ENCODE assay signal across 31 cellular contexts in the genomic region with DNA sequence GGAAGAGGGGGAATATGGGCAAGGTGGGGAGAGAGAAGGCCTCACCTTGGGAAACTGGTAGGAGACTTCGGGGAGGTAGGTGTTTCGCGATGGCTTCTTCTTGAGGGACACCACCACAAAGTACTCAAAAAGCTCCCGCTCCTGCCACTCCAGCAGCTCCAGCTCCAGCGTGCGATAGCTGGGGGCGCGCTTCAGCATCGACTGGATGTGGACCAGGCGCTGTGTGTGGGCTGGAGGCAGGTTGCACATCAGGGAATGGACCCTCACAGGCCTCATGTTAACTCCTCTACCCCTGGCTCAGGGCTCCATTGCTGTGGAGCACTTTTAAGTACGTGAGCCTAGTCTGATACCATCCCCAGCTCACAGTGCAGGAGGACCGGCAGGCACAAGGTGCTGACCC. TPM values are rescaled to one million over a fixed set of nuclear protein-coding genes. Genes with fewer than 3 reads are reported as not detected.
DNase-seq lines count a peak whose midpoint lies in the region; ATAC-seq and TF ChIP-seq lines count a peak whose summit lies in the region.
"Had no signal": no experiment of that assay in that cellular context is flagged by ENCODE, and none has a peak within 500 bp of the region (broad histone marks: within the 10 kb centered on the region; RNA-seq: fewer than 3 reads in every experiment).

No MANE protein-coding gene starts in this region.

- dilution Hi-C loops in IMR-90 (cut with HindIII; ENCODE audit: low sequenced_read_pairs, unreplicated experiment): no loop called here

- H3K4me3 Mint-ChIP-seq in endodermal cell: no peak overlapping the region
- H3K4me3 Mint-ChIP-seq: B cell; CD8-positive, alpha-beta memory T cell; HFFc6 had no signal

- no peak overlapping the region for H4K5ac ChIP-seq in IMR-90 (ENCODE audit: low read depth, low read length)

- no TSS peak for BruUV-seq in IMR-90 (replicated peaks; lab: Mats Ljungman, UMichigan)

- WGBS in IMR-90 (ENCODE audit: extremely low coverage in 2 of 2, insufficient read length in 1 of 2), 2 experiments: 84% methylated on average over 2 of the region's 12 CpGs; no CpG with 5 or more reads in 1 of the 2 experiments
- WGBS in endodermal cell (ENCODE audit: insufficient coverage in 1 of 2, insufficient read length in 1 of 2), 2 experiments: 97 to 99% methylated on average over 12 of the region's 12 CpGs

- H3K18ac ChIP-seq in IMR-90 (ENCODE audit: low read depth, low read length): no peak overlapping the region

- no peak overlapping the region for H3K23ac ChIP-seq in IMR-90 (ENCODE audit: low read depth, low read length)

- no peak overlapping the region for H3K56ac ChIP-seq in IMR-90 (ENCODE audit: extremely low read depth, insufficient read depth, low read length)

- H4K91ac ChIP-seq in IMR-90 (ENCODE audit: insufficient read depth, low read depth, low read length): peak overlapping the region; percentile 77

- H2BK5ac ChIP-seq in IMR-90 (ENCODE audit: low read depth, low read length, poor library complexity, severe bottlenecking): no peak overlapping the region

- H3K9ac ChIP-seq in IMR-90 (ENCODE audit: low read depth, low read length): no peak overlapping the region
- no peak overlapping the region for H3K9ac ChIP-seq in endodermal cell (ENCODE audit: extremely low read depth, low read length, poor library complexity, severe bottlenecking)
- H3K9ac ChIP-seq in muscle layer of colon (ENCODE audit: low read length): no peak overlapping the region
- H3K9ac ChIP-seq in stomach smooth muscle (ENCODE audit: low read length in 2 of 2): no peak overlapping the region

- H3K79me1 ChIP-seq in IMR-90 (ENCODE audit: low read depth in 1 of 2, low read length in 2 of 2): peaks cover 22 to 80% of the 10 kb centered on the region in 2 experiments; a peak in 3 of 4 replicates

- peaks cover 39% of the 10 kb centered on the region for H3K36me3 Mint-ChIP-seq in endodermal cell (ENCODE audit: low read depth)

- TF ChIP-seq CTCF in IMR-90 (conservative IDR thresholded peaks at IDR 0.05; ENCODE audit: low read depth, low read length): no peak
- no peak for TF ChIP-seq CTCF in endodermal cell (conservative IDR thresholded peaks at IDR 0.05)

- in situ Hi-C loops in IMR-90 (cut with MboI; ENCODE audit: low sequenced_read_pairs): no loop called here

- H3K14ac ChIP-seq in IMR-90 (replicated peaks; ENCODE audit: low read depth, low read length): no peak overlapping the region

- H3K27ac ChIP-seq in IMR-90 (ENCODE audit: insufficient read depth, low read length): peak overlapping the region; percentile 32; the same call in 1 of the 2 replicates
- H3K27ac ChIP-seq in endodermal cell (ENCODE audit: low read depth, low read length): no peak overlapping the region
- H3K27ac ChIP-seq in muscle layer of colon (ENCODE audit: low read depth, low read length): peak overlapping the region; percentile 71
- H3K27ac ChIP-seq in stomach smooth muscle (ENCODE audit: low read length): peak overlapping the region; percentile 100
- H3K27ac ChIP-seq: A549, C4-2B had no signal

- H3K27me3 ChIP-seq in IMR-90 (ENCODE audit: control insufficient read depth, insufficient read depth, low read length) (no peaks in the 10 kb centered on the region), endodermal cell (ENCODE audit: control insufficient read depth, insufficient read depth, low read length, poor library complexity, severe bottlenecking) (no peaks in the 10 kb centered on the region), muscle layer of colon (ENCODE audit: control insufficient read depth in 1 of 2, insufficient read depth in 2 of 2, low read length in 2 of 2) (no peaks in the 10 kb centered on the region), stomach smooth muscle (ENCODE audit: control insufficient read depth in 1 of 2, insufficient read depth in 2 of 2, low read length in 2 of 2) (no peaks in the 10 kb centered on the region)

- intact Hi-C loops in IMR-90 (cut with micrococcal nuclease): no loop called here

- no peak overlapping the region; the same call in 1 of the 2 replicates for H2BK120ac ChIP-seq in IMR-90 (ENCODE audit: low read depth, low read length)

- peak overlapping the region; percentile 4 for H3K27ac Mint-ChIP-seq in endodermal cell
- H3K27ac Mint-ChIP-seq: B cell, HFFc6 had no signal

- peak overlapping the region; percentile 23 for H2AFZ ChIP-seq in IMR-90 (replicated peaks; ENCODE audit: low read length, poor library complexity)

- H3K36me3 ChIP-seq in IMR-90 (ENCODE audit: control insufficient read depth, insufficient read depth, low read length): peaks cover 65% of the 10 kb centered on the region
- peaks cover 94% of the 10 kb centered on the region for H3K36me3 ChIP-seq in endodermal cell (ENCODE audit: control insufficient read depth, insufficient read depth, low read length)
- H3K36me3 ChIP-seq in muscle layer of colon (ENCODE audit: insufficient read depth, low read length): peaks cover 67% of the 10 kb centered on the region
- peaks cover 37 to 47% of the 10 kb centered on the region in 2 donors for H3K36me3 ChIP-seq in stomach smooth muscle (ENCODE audit: control insufficient read depth in 2 of 2, insufficient read depth in 2 of 2, low read length in 2 of 2)

- peaks cover 40% of the 10 kb centered on the region for H3K4me1 Mint-ChIP-seq in endodermal cell

- H2AK9ac ChIP-seq in IMR-90 (replicated peaks; ENCODE audit: low read depth, low read length, poor library complexity): no peak overlapping the region

- H2AK5ac ChIP-seq in IMR-90 (ENCODE audit: low read depth, low read length): peak overlapping the region; percentile 75

- H3K4ac ChIP-seq in IMR-90 (ENCODE audit: low read depth, low read length): peak overlapping the region; percentile 66

- H4K8ac ChIP-seq in IMR-90 (ENCODE audit: low read depth in 2 of 2, low read length in 2 of 2): peak overlapping the region in 1 of 2 experiments; percentile 0; a peak in 1 of 4 replicates

- POLR2A ChIA-PET in IMR-90 (lab: Charles Lee; ENCODE audit: unreplicated experiment): no interaction called here

- no peaks in the 10 kb centered on the region for H3K27me3 Mint-ChIP-seq in endodermal cell (ENCODE audit: insufficient read depth)
- H3K27me3 Mint-ChIP-seq: B cell had no signal

- CTCF ChIA-PET in IMR-90 (lab: Yijun Ruan, JAX): no interaction called here

- 0 out of 3 replicates have a peak overlapping the region, but pooled peaks have one; percentile 11 for H2BK15ac ChIP-seq in IMR-90 (ENCODE audit: low read depth, low read length)

- TF ChIP-seq RAD21 in IMR-90 (IDR thresholded peaks at IDR 0.05; ENCODE audit: low read length): no peak

- H3K9me3 ChIP-seq in IMR-90 (ENCODE audit: control insufficient read depth, insufficient read depth, low read length) (no peaks in the 10 kb centered on the region), endodermal cell (ENCODE audit: control insufficient read depth, low read length) (no peaks in the 10 kb centered on the region), muscle layer of colon (ENCODE audit: low read length) (no peaks in the 10 kb centered on the region), stomach smooth muscle (ENCODE audit: control insufficient read depth in 2 of 2, low read length in 2 of 2) (no peaks in the 10 kb centered on the region)
- H3K9me3 ChIP-seq: A549, HAP-1 had no signal

- no peak overlapping the region for H2BK20ac ChIP-seq in IMR-90 (ENCODE audit: low read depth, low read length)

- no peak for DNase-seq in IMR-90
- DNase-seq in endodermal cell: no peak
- no peak for DNase-seq in stimulated activated CD4-positive, alpha-beta T cell treated with anti-CD3 and anti-CD28 coated beads, Interleukin-2, amount 100 ng/mL, for 48 hours
- no peak for DNase-seq in activated T-cell treated with anti-CD3 and anti-CD28 coated beads for 4 hours
- DNase-seq: CD8-positive, alpha-beta memory T cell; DMS 273 treated with DMSO at 0.1 percent for 48 hours; DMS79; EL; GDM1; GOT3; HFFc6; Kasumi-1; NCI-H1092 treated with DMSO at 0.1 percent for 48 hours; NCI-H1436; NCI-H187; NCI-H2081 treated with DMSO at 0.1 percent for 48 hours; NCI-H2171; NCI-H226; NCI-H510A; NCI-H69; RPMI8226; SHP77 had no signal

- H3K4me3 ChIP-seq in IMR-90 (ENCODE audit: insufficient read depth, low read depth, low read length): no peak overlapping the region
- no peak overlapping the region for H3K4me3 ChIP-seq in endodermal cell (ENCODE audit: low read length)
- H3K4me3 ChIP-seq in muscle layer of colon (ENCODE audit: low read depth in 1 of 2, low read length in 2 of 2): no peak overlapping the region
- no peak overlapping the region for H3K4me3 ChIP-seq in stomach smooth muscle (ENCODE audit: low read length in 2 of 2)
- H3K4me3 ChIP-seq: A549, HAP-1, K562 had no signal

- H3K4me2 ChIP-seq in IMR-90 (ENCODE audit: low read depth, low read length): no peak overlapping the region
- H3K4me2 ChIP-seq: A549 had no signal

- no peak for ATAC-seq in IMR-90 (ENCODE audit: low read depth)
- no peak for ATAC-seq in GM21381 (IDR thresholded peaks at IDR 0.05; ENCODE audit: unreplicated experiment)
- ATAC-seq: A549, HepG2, K562 had no signal

- H3K4me1 ChIP-seq in IMR-90 (ENCODE audit: control insufficient read depth, insufficient read depth, low read length) (peaks cover 25% of the 10 kb centered on the region), endodermal cell (ENCODE audit: control insufficient read depth, insufficient read depth, low read length) (peaks cover 12% of the 10 kb centered on the region), muscle layer of colon (ENCODE audit: insufficient read depth, low read length) (peaks cover 71% of the 10 kb centered on the region), stomach smooth muscle (ENCODE audit: control insufficient read depth, insufficient read depth, low read length) (peaks cover 68% of the 10 kb centered on the region)

- H4K20me1 ChIP-seq in IMR-90 (ENCODE audit: insufficient read depth, low read length): no peaks in the 10 kb centered on the region

- no peaks in the 10 kb centered on the region for H3K9me3 Mint-ChIP-seq in endodermal cell
- H3K9me3 Mint-ChIP-seq: CD8-positive, alpha-beta memory T cell; HFFc6 had no signal

- H3K9me1 ChIP-seq in IMR-90 (ENCODE audit: insufficient read depth, low read length): peaks cover 40% of the 10 kb centered on the region

- TF ChIP-seq POLR2A in IMR-90 (IDR thresholded peaks at IDR 0.05; ENCODE audit: low read depth, low read length): no peak

TF ChIP-seq in IMR-90, 13 proteins besides CTCF, POLR2A, EP300 and RAD21 (continues in another document):
- no peak for TF ChIP-seq MAFK (IDR thresholded peaks at IDR 0.05; ENCODE audit: low read depth, low read length)

RNA-seq across cellular contexts. Expression of a gene that starts 29.9 kb away (rescaled TPM):
- total RNA-seq in IMR-90 (2012; rRNA removed): 451 and 786 TPM in 2 replicates
- 849 and 1,003 TPM in 2 replicates for polyA plus RNA-seq in IMR-90 (2012; rRNA removed)
- 588 and 616 TPM in 2 replicates for polyA plus RNA-seq in IMR-90 (2012; cell fraction: cytosol; rRNA removed)
- 179 and 302 TPM in 2 replicates for polyA plus RNA-seq in IMR-90 (2012; cell fraction: nucleus; rRNA removed; ENCODE audit: low replicate concordance)
- 1,000 to 10,000 TPM; 1,114 to 1,791 TPM for total RNA-seq in endodermal cell
- 2,532 TPM for polyA plus RNA-seq in endodermal cell (2013, experiment 1 of 2)
- polyA plus RNA-seq in endodermal cell (2013, experiment 2 of 2): 2,350 TPM

RNA-seq across cellular contexts. Expression of a gene that starts 30.0 kb away (rescaled TPM):
- total RNA-seq in IMR-90 (2012; rRNA removed) (3.9 and 5.0 TPM in 2 replicates), endodermal cell (1 to 10 TPM; 4.3 to 4.6 TPM)
- polyA plus RNA-seq in IMR-90 (2012; rRNA removed): 4.1 and 4.4 TPM in 2 replicates
- 1.6 and 3.7 TPM in 2 replicates for polyA plus RNA-seq in IMR-90 (2012; cell fraction: cytosol; rRNA removed)
- polyA plus RNA-seq in IMR-90 (2012; cell fraction: nucleus; rRNA removed; ENCODE audit: low replicate concordance): 23.4 and 26.7 TPM in 2 replicates
- polyA plus RNA-seq in endodermal cell (2013, experiment 1 of 2): 7.1 TPM
- 3.7 TPM for polyA plus RNA-seq in endodermal cell (2013, experiment 2 of 2)
